In genomic region chr11:134124660-134125451, GRCh38 we compare ENCODE assay signal across 9 cellular contexts. TPM values are rescaled to one million over a fixed set of nuclear protein-coding genes. Genes with fewer than 3 reads are reported as not detected.
DNase-seq lines count a peak whose midpoint lies in the region; FAIRE-seq and TF ChIP-seq lines count a peak whose summit lies in the region.
"Had no signal": no experiment of that assay in that cellular context is flagged by ENCODE, and none has a peak within 500 bp of the region (broad histone marks: within the 10 kb centered on the region; RNA-seq: fewer than 3 reads in every experiment).

No MANE protein-coding gene starts in this region.

- H3K4me3 ChIP-seq in HUES6 (ENCODE audit: low read depth, low read length): peak overlapping the region; percentile 54
- H3K4me3 ChIP-seq in mammary epithelial cell (replicated peaks in 1 of 3; ENCODE audit: insufficient read depth in 1 of 3, low read depth in 2 of 3, low read length in 3 of 3): peak overlapping the region; percentile 27 to 46 (median 44)
- H3K4me3 ChIP-seq in kidney (ENCODE audit: low read length in 2 of 2): peak overlapping the region; percentile 44 to 50
- peak overlapping the region in 5 of 8 donors; percentile 7 to 57 (median 24) for H3K4me3 ChIP-seq in spleen
- H3K4me3 ChIP-seq in OCI-LY7 (ENCODE audit: low read depth, low read length, poor library complexity, severe bottlenecking): no peak overlapping the region

- DNase-seq in mammary epithelial cell (peak; percentile 14), kidney (peak; percentile 83), spleen (peak; percentile 76), NCI-H2107 treated with DMSO at 0.1 percent for 48 hours (lab: John Stamatoyannopoulos, UW; ENCODE audit: unreplicated experiment) (no peak), NCI-H187 (lab: John Stamatoyannopoulos, UW) (no peak), OCI-LY7 (ENCODE audit: low spot score) (no peak), RCC 7860 (ENCODE audit: low spot score) (no peak)

- no peak for TF ChIP-seq POLR2A in spleen (IDR thresholded peaks at IDR 0.05)

- H3K27ac ChIP-seq in HUES6 (ENCODE audit: low read depth, low read length): no peak overlapping the region
- H3K27ac ChIP-seq in mammary epithelial cell (ENCODE audit: insufficient read depth, low read depth, low read length): no peak overlapping the region
- peak overlapping the region; percentile 37 to 41 for H3K27ac ChIP-seq in kidney (ENCODE audit: low read depth in 2 of 2, low read length in 2 of 2)
- peak overlapping the region in 1 of 8 donors; percentile 20 for H3K27ac ChIP-seq in spleen
- H3K27ac ChIP-seq in OCI-LY7 (ENCODE audit: low read depth, low read length, poor library complexity, severe bottlenecking): no peak overlapping the region

- intact Hi-C loops in mammary epithelial cell (cut with micrococcal nuclease): no loop called here
- intact Hi-C loops in kidney (cut with DNase I): no loop called here
- intact Hi-C loops in spleen (cut with DNase I; ENCODE audit: low total_unique reads): no loop called here
- intact Hi-C loops in OCI-LY7 (cut with micrococcal nuclease; ENCODE audit: unreplicated experiment): no loop called here

- WGBS in mammary epithelial cell (ENCODE audit: low coverage, missing lambda C conversion rate): 4% methylated on average over 27 of the region's 54 CpGs
- WGBS in spleen, 5 donors: 7 to 17% (median 10%) methylated on average over 38 to 54 of the region's 54 CpGs

- H2AFZ ChIP-seq in mammary epithelial cell (ENCODE audit: low read depth, low read length) (peak overlapping the region; percentile 84), OCI-LY7 (ENCODE audit: low read length) (no peak overlapping the region)

- H3K4me2 ChIP-seq in mammary epithelial cell (ENCODE audit: insufficient read depth, low read depth, low read length): peak overlapping the region; percentile 91
- no peak overlapping the region for H3K4me2 ChIP-seq in OCI-LY7 (ENCODE audit: low read length)

- no peaks in the 10 kb centered on the region for H3K9me2 ChIP-seq in OCI-LY7 (ENCODE audit: insufficient read depth, low read length)

- peaks cover 18% of the 10 kb centered on the region for H3K27me3 ChIP-seq in HUES6 (ENCODE audit: control insufficient read depth, insufficient read depth, low read length)
- H3K27me3 ChIP-seq in mammary epithelial cell (ENCODE audit: insufficient read depth, low read length): no peaks in the 10 kb centered on the region
- H3K27me3 ChIP-seq in spleen (replicated peaks in 1 of 7): peaks cover 0 to 39% (median 0%) of the 10 kb centered on the region in 7 donors

- H4K20me1 ChIP-seq in mammary epithelial cell (ENCODE audit: insufficient read depth, low read length): no peaks in the 10 kb centered on the region
- H4K20me1 ChIP-seq in OCI-LY7 (ENCODE audit: insufficient read depth, low read length): no peaks in the 10 kb centered on the region

- H3K4me1 ChIP-seq in HUES6 (ENCODE audit: control insufficient read depth, insufficient read depth, low read length) (peaks cover 29% of the 10 kb centered on the region), mammary epithelial cell (ENCODE audit: insufficient read depth, low read length) (peaks cover 40% of the 10 kb centered on the region), kidney (ENCODE audit: control insufficient read depth in 1 of 2, insufficient read depth in 1 of 2, low read depth in 1 of 2, low read length in 2 of 2) (peaks cover 0 to 5% of the 10 kb centered on the region in 2 donors), spleen (peaks cover 0 to 41% (median 16%) of the 10 kb centered on the region in 6 donors), OCI-LY7 (ENCODE audit: insufficient read depth, low read length, poor library complexity, severe bottlenecking) (no peaks in the 10 kb centered on the region)

- in situ Hi-C loops in mammary epithelial cell (cut with MboI; ENCODE audit: low sequenced_read_pairs in 2 of 2): no loop called here

- H3K36me3 ChIP-seq in HUES6 (ENCODE audit: control insufficient read depth, insufficient read depth, low read length) (peaks cover 3% of the 10 kb centered on the region; the same call in 1 of the 2 replicates), mammary epithelial cell (ENCODE audit: insufficient read depth, low read length) (no peaks in the 10 kb centered on the region), kidney (ENCODE audit: control insufficient read depth in 1 of 2, insufficient read depth in 2 of 2, low read length in 2 of 2) (no peaks in the 10 kb centered on the region), spleen (no peaks in the 10 kb centered on the region), OCI-LY7 (ENCODE audit: insufficient read depth, low read length) (no peaks in the 10 kb centered on the region)

- TF ChIP-seq CTCF in mammary epithelial cell (conservative IDR thresholded peaks at IDR 0.05 in 1 of 2, IDR thresholded peaks at IDR 0.05 in 1 of 2; ENCODE audit: extremely low read depth in 1 of 2, insufficient read depth in 1 of 2, low read depth in 1 of 2, low read length in 2 of 2) (peak in 1 of 2 donors; percentile 6), kidney (IDR thresholded peaks at IDR 0.05; ENCODE audit: borderline replicate concordance, extremely low read depth, insufficient read depth) (no peak), spleen (IDR thresholded peaks at IDR 0.05 in 8 of 11, conservative IDR thresholded peaks at IDR 0.05 in 3 of 11) (no peak), OCI-LY7 (conservative IDR thresholded peaks at IDR 0.05; ENCODE audit: low read length) (no peak)

- FAIRE-seq in kidney (lab: Jason Lieb, UNC) (no peak), RCC 7860 (lab: Jason Lieb, UNC) (no peak)
- FAIRE-seq: colon had no signal

- H3K9ac ChIP-seq in HUES6 (ENCODE audit: low read length) (peak overlapping the region; percentile 7), mammary epithelial cell (ENCODE audit: insufficient read depth, low read length) (no peak overlapping the region), kidney (ENCODE audit: low read length in 2 of 2) (no peak overlapping the region)

- no peaks in the 10 kb centered on the region for H3K79me2 ChIP-seq in mammary epithelial cell (ENCODE audit: insufficient read depth, low read length)
- no peaks in the 10 kb centered on the region for H3K79me2 ChIP-seq in OCI-LY7 (ENCODE audit: insufficient read depth, low read depth, low read length)

- BruUV-seq in mammary epithelial cell (replicated peaks; lab: Mats Ljungman, UMichigan) (no TSS peak), OCI-LY7 (replicated peaks; lab: Mats Ljungman, UMichigan) (no TSS peak)

- POLR2A ChIA-PET in OCI-LY7 (lab: Charles Lee): no interaction called here

- CTCF ChIA-PET in mammary epithelial cell (lab: Charles Lee; ENCODE audit: low non-redundant PET) (interaction anchor here (1.0 kb wide), 1 partner anchor 79 kb away, joined by 4 read pairs; no protein-coding TSS in a partner anchor), OCI-LY7 (lab: Charles Lee; ENCODE audit: unreplicated experiment) (no interaction called here)

- dilution Hi-C loops in mammary epithelial cell (cut with HindIII; ENCODE audit: low sequenced_read_pairs): no loop called here

- H3K9me3 ChIP-seq in HUES6 (ENCODE audit: control insufficient read depth, insufficient read depth, low read depth, low read length) (no peaks in the 10 kb centered on the region; the same call in 1 of the 2 replicates), mammary epithelial cell (replicated peaks; ENCODE audit: insufficient read depth, low read length) (no peaks in the 10 kb centered on the region), kidney (ENCODE audit: control insufficient read depth in 1 of 2, low read length in 2 of 2) (no peaks in the 10 kb centered on the region), spleen (peaks cover 0 to 4% (median 0%) of the 10 kb centered on the region in 8 donors), OCI-LY7 (ENCODE audit: low read length) (no peaks in the 10 kb centered on the region)

RNA-seq across cellular contexts. Expression of gene JAM3, which starts 56.0 kb away (rescaled TPM):
- total RNA-seq in mammary epithelial cell (10 to 100 TPM; 19.8 to 40.7 TPM), kidney (19.5 TPM), spleen (10 to 100 TPM; 20.8 to 28.7 (median 24.7) TPM), OCI-LY7 (2022) (not detected in 2 replicates)
- polyA plus RNA-seq in mammary epithelial cell (5.8 TPM), kidney (ENCODE audit: insufficient read depth, low read depth, low replicate concordance) (13.3 TPM), spleen (10 to 100 TPM in 2 of 3 donors, 1 to 10 TPM in 1; 9.5 to 20.5 (median 17.8) TPM)
- 45.0 TPM for polyA minus RNA-seq in mammary epithelial cell
- not detected in 2 replicates for total RNA-seq in OCI-LY7 (2014; rRNA removed; shearing (Covaris generic))

Comparison
In these comparisons a context has a peak if more than half of its experiments do, and no peak if none do; other contexts are left out.
1. H3K27ac ChIP-seq: peak in kidney (2 of 2); none in HUES6 (single experiment), mammary epithelial cell (single experiment) and OCI-LY7 (single experiment).
2. DNase-seq: peak in mammary epithelial cell (single experiment), kidney (single experiment) and spleen (single experiment); none in NCI-H2107 treated with DMSO at 0.1 percent for 48 hours (single experiment), NCI-H187 (0 of 2), OCI-LY7 (single experiment) and RCC 7860 (single experiment).
3. RNA of gene JAM3, which starts 56.0 kb away (total RNA-seq): 19.8 to 40.7 TPM in mammary epithelial cell, 20.8 to 28.7 TPM in spleen and 19.5 TPM in kidney (single experiment); not detected in OCI-LY7; every median in the first group is over 10 times any median in the second.